In the genomic region with DNA sequence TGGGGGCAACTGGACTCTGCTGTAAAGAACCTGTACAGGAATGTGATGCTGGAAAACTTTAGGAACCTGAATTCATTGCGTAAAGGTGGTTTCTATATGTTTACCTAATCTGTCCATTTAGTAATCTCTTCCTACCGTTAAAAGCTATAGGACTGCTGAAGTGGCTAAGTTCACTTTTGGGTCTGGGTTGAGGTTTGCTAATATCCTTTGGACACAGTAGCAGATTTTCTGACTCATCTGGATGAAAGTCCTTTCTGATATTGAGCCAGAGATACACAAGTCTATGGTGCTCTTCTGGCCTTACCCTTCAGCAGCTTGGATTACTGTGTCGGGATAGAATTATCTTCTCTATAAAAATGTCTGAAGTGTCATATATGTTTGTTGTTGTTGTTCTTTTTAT, we compare ENCODE assay signal across 24 cellular contexts. TPM values are rescaled to one million over a fixed set of nuclear protein-coding genes. Genes with fewer than 3 reads are reported as not detected.
DNase-seq lines count a peak whose midpoint lies in the region; ATAC-seq and TF ChIP-seq lines count a peak whose summit lies in the region.
"Had no signal": no experiment of that assay in that cellular context is flagged by ENCODE, and none has a peak within 500 bp of the region (broad histone marks: within the 10 kb centered on the region; RNA-seq: fewer than 3 reads in every experiment).

No MANE protein-coding gene starts in this region.

- H4K20me1 ChIP-seq in Karpas-422 (ENCODE audit: insufficient read depth, low read depth, low read length): no peaks in the 10 kb centered on the region
- H4K20me1 ChIP-seq: BLaER1 had no signal

- no peaks in the 10 kb centered on the region for H3K36me3 Mint-ChIP-seq in activated CD4-positive, alpha-beta T cell treated with anti-CD3 and anti-CD28 coated beads for 36 hours (ENCODE audit: low read depth)
- H3K36me3 Mint-ChIP-seq in Caco-2 (ENCODE audit: insufficient read depth, unreplicated experiment): no peaks in the 10 kb centered on the region

- H3K9me3 ChIP-seq in Karpas-422 (ENCODE audit: low read length): no peaks in the 10 kb centered on the region
- no peaks in the 10 kb centered on the region for H3K9me3 ChIP-seq in Caco-2
- H3K9me3 ChIP-seq: BLaER1, Peyer's patch had no signal

- H3K4me3 ChIP-seq in Karpas-422 (ENCODE audit: low read length): no peak overlapping the region
- H3K4me3 ChIP-seq in Caco-2 (ENCODE audit: low read depth, low read length): no peak overlapping the region
- H3K4me3 ChIP-seq: BLaER1, Peyer's patch had no signal

- BruUV-seq in Caco-2 (replicated peaks; lab: Mats Ljungman, UMichigan): no TSS peak

- peaks cover 35% of the 10 kb centered on the region for H3K36me3 ChIP-seq in Karpas-422 (ENCODE audit: insufficient read depth, low read length)
- no peaks in the 10 kb centered on the region for H3K36me3 ChIP-seq in Caco-2 (ENCODE audit: control insufficient read depth, insufficient read depth, low read length)
- H3K36me3 ChIP-seq: BLaER1, Peyer's patch had no signal

- no peak overlapping the region for H3K9ac ChIP-seq in Karpas-422 (ENCODE audit: low read length)
- H3K9ac ChIP-seq: BLaER1, KMS-11 had no signal

- no peak for ATAC-seq in activated CD4-positive, alpha-beta T cell treated with anti-CD3 and anti-CD28 coated beads for 36 hours
- ATAC-seq in GM18861 (IDR thresholded peaks at IDR 0.05; ENCODE audit: unreplicated experiment): no peak
- ATAC-seq: SK-N-SH treated with all-trans-retinoic acid at 6 μM for 48 hours had no signal

- 0 out of 2 replicates have a peak, but pooled peaks cover 1% of the 10 kb centered on the region for H3K79me2 ChIP-seq in Karpas-422 (ENCODE audit: low read length)

- no peaks in the 10 kb centered on the region for H3K27me3 Mint-ChIP-seq in activated CD4-positive, alpha-beta T cell treated with anti-CD3 and anti-CD28 coated beads for 36 hours
- peaks cover 2% of the 10 kb centered on the region for H3K27me3 Mint-ChIP-seq in Caco-2 (ENCODE audit: insufficient read depth, unreplicated experiment)
- H3K27me3 Mint-ChIP-seq: CD4-positive, alpha-beta T cell had no signal

- H2AFZ ChIP-seq in Karpas-422 (ENCODE audit: low read length): no peak overlapping the region

- H3K4me1 Mint-ChIP-seq in activated CD4-positive, alpha-beta T cell treated with anti-CD3 and anti-CD28 coated beads for 36 hours: no peaks in the 10 kb centered on the region
- peaks cover 7% of the 10 kb centered on the region for H3K4me1 Mint-ChIP-seq in Caco-2 (ENCODE audit: low read depth, unreplicated experiment)

- no peaks in the 10 kb centered on the region for H3K9me2 ChIP-seq in Karpas-422 (replicated peaks; ENCODE audit: insufficient read depth, low read length)

- H3K4me2 ChIP-seq in Karpas-422 (ENCODE audit: low read depth, low read length, poor library complexity, severe bottlenecking): no peak overlapping the region
- H3K4me2 ChIP-seq: BLaER1, KMS-11 had no signal

- DNase-seq in AG20443 (ENCODE audit: low spot score): peak; percentile 38
- DNase-seq in Karpas-422: peak; percentile 31
- DNase-seq in fibroblast of gingiva (ENCODE audit: low read depth): peak; percentile 36
- DNase-seq in iris pigment epithelial cell (ENCODE audit: low read depth): peak; percentile 49
- DNase-seq in activated gamma-delta T cell treated with Interleukin-2 at 50 U/mL for 16 hours: no peak
- no peak for DNase-seq in activated CD4-positive, alpha-beta T cell treated with anti-CD3 and anti-CD28 coated beads for 36 hours
- no peak for DNase-seq in Caco-2
- DNase-seq: CD4-positive, alpha-beta T cell; COR-L47; DMS 273 treated with DMSO at 0.1 percent for 48 hours; DMS79 treated with DMSO at 0.1 percent for 48 hours; H7; HFFc6; MV-4-11; NCI-H1694 treated with DMSO at 0.1 percent for 48 hours; NCI-H446; NCI-H526; Peyer's patch had no signal

- no peak overlapping the region for H3K27ac ChIP-seq in Karpas-422 (ENCODE audit: low read length)
- H3K27ac ChIP-seq: BLaER1, KMS-11, Peyer's patch had no signal

- no peak overlapping the region for H3K27ac Mint-ChIP-seq in activated CD4-positive, alpha-beta T cell treated with anti-CD3 and anti-CD28 coated beads for 36 hours
- no peak overlapping the region for H3K27ac Mint-ChIP-seq in Caco-2 (ENCODE audit: unreplicated experiment)
- H3K27ac Mint-ChIP-seq: CD4-positive, alpha-beta T cell; HFFc6 had no signal

- no peak for TF ChIP-seq CTCF in Caco-2 (IDR thresholded peaks at IDR 0.05; ENCODE audit: insufficient read depth in 1 of 2, low read depth in 1 of 2, low read length in 1 of 2, severe bottlenecking in 1 of 2, unreplicated experiment in 1 of 2)

- H3K4me3 Mint-ChIP-seq in activated CD4-positive, alpha-beta T cell treated with anti-CD3 and anti-CD28 coated beads for 36 hours: no peak overlapping the region
- no peak overlapping the region for H3K4me3 Mint-ChIP-seq in Caco-2 (ENCODE audit: unreplicated experiment)
- H3K4me3 Mint-ChIP-seq: CD4-positive, alpha-beta T cell; HFFc6 had no signal

- intact Hi-C loops in activated CD4-positive, alpha-beta T cell treated with anti-CD3 and anti-CD28 coated beads for 36 hours (cut with DNase I, micrococcal nuclease): no loop called here
- intact Hi-C loops in Caco-2 (cut with micrococcal nuclease; ENCODE audit: unreplicated experiment): no loop called here

- POLR2A ChIA-PET in activated CD4-positive, alpha-beta T cell treated with anti-CD3 and anti-CD28 coated beads for 36 hours (lab: Charles Lee): no interaction called here
- POLR2A ChIA-PET in Caco-2 (lab: Charles Lee): no interaction called here

- H3K4me1 ChIP-seq in Karpas-422 (ENCODE audit: low read length): peaks cover 3% of the 10 kb centered on the region; the same call in 1 of the 2 replicates
- no peaks in the 10 kb centered on the region for H3K4me1 ChIP-seq in Caco-2
- H3K4me1 ChIP-seq: BLaER1, Peyer's patch had no signal

- H3K9me3 Mint-ChIP-seq in activated CD4-positive, alpha-beta T cell treated with anti-CD3 and anti-CD28 coated beads for 36 hours (ENCODE audit: low read depth): no peaks in the 10 kb centered on the region
- peaks cover 9% of the 10 kb centered on the region for H3K9me3 Mint-ChIP-seq in Caco-2 (ENCODE audit: unreplicated experiment)
- H3K9me3 Mint-ChIP-seq: CD4-positive, alpha-beta T cell; HFFc6 had no signal

- H3K27me3 ChIP-seq in Karpas-422 (ENCODE audit: low read length) (no peaks in the 10 kb centered on the region), Caco-2 (replicated peaks; ENCODE audit: control insufficient read depth, insufficient read depth, low read length) (no peaks in the 10 kb centered on the region)
- H3K27me3 ChIP-seq: BLaER1, Peyer's patch had no signal

- CTCF ChIA-PET in activated CD4-positive, alpha-beta T cell treated with anti-CD3 and anti-CD28 coated beads for 36 hours (lab: Charles Lee): no interaction called here
- CTCF ChIA-PET in Caco-2 (lab: Charles Lee): no interaction called here

RNA-seq across cellular contexts. Expression of a gene that starts 16.9 kb away (rescaled TPM):
- 12.3 and 26.9 TPM in 2 replicates for total RNA-seq in Karpas-422 (2014; rRNA removed; shearing (Covaris generic); ENCODE audit: low replicate concordance)
- 1 to 10 TPM; 3.6 TPM for total RNA-seq in activated CD4-positive, alpha-beta T cell treated with anti-CD3 and anti-CD28 coated beads for 36 hours
- total RNA-seq in Caco-2 (2022): not detected in 2 replicates
- total RNA-seq: HT1080 had no signal

RNA-seq across cellular contexts. Expression of a gene that starts 22.3 kb away (rescaled TPM):
- not detected in 2 replicates for total RNA-seq in Karpas-422 (2014; rRNA removed; shearing (Covaris generic); ENCODE audit: low replicate concordance)
- total RNA-seq in activated CD4-positive, alpha-beta T cell treated with anti-CD3 and anti-CD28 coated beads for 36 hours: not detected
- total RNA-seq in Caco-2 (2022): not detected in 2 replicates
- total RNA-seq: CD4-positive, alpha-beta T cell; H7; HFFc6; HT1080; OCI-LY7; Peyer's patch had no signal

RNA-seq across cellular contexts. Expression of a gene that starts 50.8 kb away (rescaled TPM):
- 0.36 and 0.71 TPM in 2 replicates for total RNA-seq in Karpas-422 (2014; rRNA removed; shearing (Covaris generic); ENCODE audit: low replicate concordance)
- under 1 TPM; 0.32 to 0.44 TPM for total RNA-seq in activated CD4-positive, alpha-beta T cell treated with anti-CD3 and anti-CD28 coated beads for 36 hours
- not detected in 2 replicates for total RNA-seq in Caco-2 (2022)
- total RNA-seq: CD4-positive, alpha-beta T cell; HFFc6; HT1080 had no signal

Comparison
In these comparisons a context has a peak if more than half of its experiments do, and no peak if none do; other contexts are left out.
1. DNase-seq: peak in AG20443 (single experiment), Karpas-422 (single experiment), fibroblast of gingiva (single experiment) and iris pigment epithelial cell (single experiment); none in activated gamma-delta T cell treated with Interleukin-2 at 50 U/mL for 16 hours (single experiment), activated CD4-positive, alpha-beta T cell treated with anti-CD3 and anti-CD28 coated beads for 36 hours (single experiment) and Caco-2 (0 of 2).